In genomic region chr1:206717237-206717989, GRCh38 we compare ENCODE assay signal across 1 cellular context.
TF ChIP-seq lines count a peak whose summit lies in the region.

No MANE protein-coding gene starts in this region.

TF ChIP-seq in A549, 52 proteins besides CTCF, POLR2A, EP300 and RAD21 (continued from another document):
- TF ChIP-seq E2F6 (IDR thresholded peaks at IDR 0.05; ENCODE audit: borderline replicate concordance, low read depth) (no peak), PBX3 (IDR thresholded peaks at IDR 0.05) (no peak)
